Comparison of ENCODE assay signal across 1 cellular context in genomic region chr5:78930742-78931141, GRCh38.
TF ChIP-seq lines count a peak whose summit lies in the region.

No MANE protein-coding gene starts in this region.

TF ChIP-seq in GM23338, 12 proteins besides CTCF, POLR2A, EP300 and RAD21 (continued from another document):
- TF ChIP-seq REST (IDR thresholded peaks at IDR 0.05; ENCODE audit: unreplicated experiment) (no peak), JUNB (IDR thresholded peaks at IDR 0.05; ENCODE audit: unreplicated experiment) (no peak), EZH2phosphoT487 (IDR thresholded peaks at IDR 0.05; ENCODE audit: unreplicated experiment) (no peak), EZH2 (IDR thresholded peaks at IDR 0.05; ENCODE audit: low read depth, unreplicated experiment) (no peak), STAT1 (IDR thresholded peaks at IDR 0.05; ENCODE audit: unreplicated experiment) (no peak)
TF ChIP-seq in GM23338: peak in this region for 0.
